22 cellular contexts compared by ENCODE assay signal in the genomic region with DNA sequence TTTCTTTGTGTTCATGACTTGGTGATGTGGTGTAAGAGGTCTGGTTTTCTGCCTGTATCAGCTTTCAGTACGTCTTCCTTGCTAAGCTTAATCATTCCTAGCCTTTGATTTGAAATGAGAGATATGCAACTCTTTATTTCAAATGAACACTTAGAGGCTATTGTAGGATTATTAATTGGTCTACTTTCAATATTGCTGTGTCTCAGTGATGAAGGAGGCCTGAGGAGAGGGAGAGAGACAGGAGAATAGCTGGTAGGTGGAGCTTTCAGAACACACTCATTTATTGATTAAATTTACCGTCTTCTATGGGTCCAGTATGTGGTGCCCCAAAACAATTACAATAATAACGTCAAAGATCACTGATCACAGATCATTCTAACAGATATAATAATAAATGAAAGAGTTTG.
DNase-seq lines count a peak whose midpoint lies in the region; ATAC-seq, FAIRE-seq and TF ChIP-seq lines count a peak whose summit lies in the region.
"Had no signal": no experiment of that assay in that cellular context is flagged by ENCODE, and none has a peak within 500 bp of the region (broad histone marks: within the 10 kb centered on the region; RNA-seq: fewer than 3 reads in every experiment).

No MANE protein-coding gene starts in this region.

- no peaks in the 10 kb centered on the region for H4K20me1 ChIP-seq in osteoblast (ENCODE audit: insufficient read depth, low read length)

- peak overlapping the region; percentile 5 for H3K27ac Mint-ChIP-seq in activated CD4-positive, alpha-beta T cell treated with anti-CD3 and anti-CD28 coated beads for 36 hours
- peak overlapping the region; percentile 47 for H3K27ac Mint-ChIP-seq in activated naive CD8-positive, alpha-beta T cell treated with anti-CD3 and anti-CD28 coated beads for 36 hours

- H3K4me3 ChIP-seq in osteoblast (ENCODE audit: insufficient read depth, low read length) (peak overlapping the region; percentile 10), uterus (no peak overlapping the region)
- H3K4me3 ChIP-seq: mucosa of descending colon, stomach had no signal

- peaks cover 31% of the 10 kb centered on the region for H3K4me1 Mint-ChIP-seq in activated CD4-positive, alpha-beta T cell treated with anti-CD3 and anti-CD28 coated beads for 36 hours
- H3K4me1 Mint-ChIP-seq in activated naive CD8-positive, alpha-beta T cell treated with anti-CD3 and anti-CD28 coated beads for 36 hours = peaks cover 20% of the 10 kb centered on the region

- DNase-seq in activated CD4-positive, alpha-beta T cell treated with anti-CD3 and anti-CD28 coated beads for 36 hours = no peak
- DNase-seq in activated CD4-positive, alpha-beta T cell treated with anti-CD3 and anti-CD28 coated beads, Interleukin-2, amount 50 U/mL, for 4 hours = no peak
- DNase-seq in GM12892 (ENCODE audit: insufficient read length) = no peak
- no peak for DNase-seq in activated naive CD8-positive, alpha-beta T cell treated with anti-CD3 and anti-CD28 coated beads for 36 hours
- DNase-seq in osteoblast (ENCODE audit: insufficient read length, low spot score, missing footprints) = no peak
- DNase-seq in frontal cortex (ENCODE audit: low spot score in 2 of 2) = no peak
- no peak for DNase-seq in uterus
- DNase-seq in HuH-7.5 (ENCODE audit: low spot score) = no peak
- DNase-seq: activated CD4-positive, alpha-beta T cell treated with anti-CD3 and anti-CD28 coated beads for 48 hours; cortex of kidney; head of caudate nucleus; HFFc6; immature natural killer cell; mucosa of descending colon; NCI-H146; NCI-H2171; NCI-H526 treated with DMSO at 0.1 percent for 48 hours; small intestine; stomach; trophoblast cell had no signal

- no peaks in the 10 kb centered on the region for H3K79me2 ChIP-seq in osteoblast (ENCODE audit: insufficient read depth, low read length)

- ATAC-seq in activated CD4-positive, alpha-beta T cell treated with anti-CD3 and anti-CD28 coated beads for 36 hours = peak; percentile 80
- ATAC-seq: mucosa of descending colon had no signal

- H3K36me3 Mint-ChIP-seq in activated CD4-positive, alpha-beta T cell treated with anti-CD3 and anti-CD28 coated beads for 36 hours (ENCODE audit: low read depth) = peaks cover 5% of the 10 kb centered on the region
- peaks cover 7% of the 10 kb centered on the region for H3K36me3 Mint-ChIP-seq in activated naive CD8-positive, alpha-beta T cell treated with anti-CD3 and anti-CD28 coated beads for 36 hours

- POLR2A ChIA-PET in activated CD4-positive, alpha-beta T cell treated with anti-CD3 and anti-CD28 coated beads for 36 hours (lab: Charles Lee) = no interaction called here

- H3K9me3 Mint-ChIP-seq in activated CD4-positive, alpha-beta T cell treated with anti-CD3 and anti-CD28 coated beads for 36 hours (ENCODE audit: low read depth) = no peaks in the 10 kb centered on the region
- H3K9me3 Mint-ChIP-seq in activated naive CD8-positive, alpha-beta T cell treated with anti-CD3 and anti-CD28 coated beads for 36 hours = no peaks in the 10 kb centered on the region
- H3K9me3 Mint-ChIP-seq: HFFc6, immature natural killer cell had no signal

- peak overlapping the region; percentile 35 for H2AFZ ChIP-seq in osteoblast (ENCODE audit: low read length)

- H3K4me2 ChIP-seq in osteoblast (ENCODE audit: insufficient read depth, low read length) = peak overlapping the region; percentile 68

- TF ChIP-seq CTCF in osteoblast (IDR thresholded peaks at IDR 0.05; ENCODE audit: extremely low read depth, low read depth, low read length) (no peak), uterus (IDR thresholded peaks at IDR 0.05) (no peak)

- intact Hi-C loops in activated CD4-positive, alpha-beta T cell treated with anti-CD3 and anti-CD28 coated beads for 36 hours (cut with DNase I, micrococcal nuclease) = loop anchor here in 1 of 2 experiments (10.0 kb wide), 1 partner anchor 60 kb away; no protein-coding TSS in a partner anchor
- intact Hi-C loops in uterus (cut with DNase I; ENCODE audit: low total_unique reads) = no loop called here

- H3K36me3 ChIP-seq in osteoblast (ENCODE audit: insufficient read depth, low read length) (no peaks in the 10 kb centered on the region), uterus (no peaks in the 10 kb centered on the region)
- H3K36me3 ChIP-seq: neutrophil had no signal

- peak; percentile 21 for FAIRE-seq in GM12892 (lab: Jason Lieb, UNC)
- no peak for FAIRE-seq in frontal cortex (lab: Jason Lieb, UNC)
- FAIRE-seq: TTC549 had no signal

- no peak overlapping the region for H3K4me3 Mint-ChIP-seq in activated CD4-positive, alpha-beta T cell treated with anti-CD3 and anti-CD28 coated beads for 36 hours
- peak overlapping the region; percentile 19 for H3K4me3 Mint-ChIP-seq in activated naive CD8-positive, alpha-beta T cell treated with anti-CD3 and anti-CD28 coated beads for 36 hours
- H3K4me3 Mint-ChIP-seq: HFFc6 had no signal

- CTCF ChIA-PET in activated CD4-positive, alpha-beta T cell treated with anti-CD3 and anti-CD28 coated beads for 36 hours (lab: Charles Lee) = interaction anchor here (1.1 kb wide), 1 partner anchor 144 kb away, joined by 3 read pairs; no protein-coding TSS in a partner anchor

- H3K27ac ChIP-seq in osteoblast (ENCODE audit: low read depth, low read length) (peak overlapping the region; percentile 10), uterus (no peak overlapping the region)
- H3K27ac ChIP-seq: neutrophil, stomach had no signal

- TF ChIP-seq POLR2A in GM12892 (IDR thresholded peaks at IDR 0.05; ENCODE audit: low read depth, low read length) (no peak), uterus (IDR thresholded peaks at IDR 0.05) (no peak)

- H3K4me1 ChIP-seq in osteoblast (ENCODE audit: insufficient read depth, low read length) (peaks cover 8% of the 10 kb centered on the region), uterus (no peaks in the 10 kb centered on the region)

- H3K27me3 ChIP-seq in osteoblast (ENCODE audit: insufficient read depth, low read length) (no peaks in the 10 kb centered on the region), uterus (no peaks in the 10 kb centered on the region)
- H3K27me3 ChIP-seq: neutrophil, stomach had no signal

- H3K9me3 ChIP-seq in osteoblast (ENCODE audit: low read depth, low read length) = no peaks in the 10 kb centered on the region
- H3K9me3 ChIP-seq in uterus = no peaks in the 10 kb centered on the region
- H3K9me3 ChIP-seq: mucosa of descending colon, neutrophil, stomach had no signal

- no peaks in the 10 kb centered on the region for H3K27me3 Mint-ChIP-seq in activated CD4-positive, alpha-beta T cell treated with anti-CD3 and anti-CD28 coated beads for 36 hours
- no peaks in the 10 kb centered on the region for H3K27me3 Mint-ChIP-seq in activated naive CD8-positive, alpha-beta T cell treated with anti-CD3 and anti-CD28 coated beads for 36 hours
